14 cellular contexts compared by ENCODE assay signal in genomic region chr3:45654344-45654934, GRCh38. TPM values are rescaled to one million over a fixed set of nuclear protein-coding genes. Genes with fewer than 3 reads are reported as not detected.
DNase-seq lines count a peak whose midpoint lies in the region; TF ChIP-seq lines count a peak whose summit lies in the region.
"Had no signal": no experiment of that assay in that cellular context is flagged by ENCODE, and none has a peak within 500 bp of the region (broad histone marks: within the 10 kb centered on the region; RNA-seq: fewer than 3 reads in every experiment).

No MANE protein-coding gene starts in this region.

- intact Hi-C loops in activated CD4-positive, alpha-beta T cell treated with anti-CD3 and anti-CD28 coated beads, Interleukin-2, amount 10 ng/mL, durations not matched to agents 24 days and 14 days (cut with micrococcal nuclease) = no loop called here
- intact Hi-C loops in thyroid gland (cut with DNase I) = loop anchor here (2.0 kb wide), 1 partner anchor 60 kb away; the partner anchor contains the start of gene LIMD1

- peaks cover 4% of the 10 kb centered on the region for H3K9me3 ChIP-seq in endodermal cell (ENCODE audit: control insufficient read depth, low read length)
- H3K9me3 ChIP-seq in thyroid gland = no peaks in the 10 kb centered on the region
- H3K9me3 ChIP-seq: neutrophil had no signal

- H3K9me3 Mint-ChIP-seq in activated CD4-positive, alpha-beta T cell treated with anti-CD3 and anti-CD28 coated beads, Interleukin-2, amount 10 ng/mL, durations not matched to agents 24 days and 14 days = no peaks in the 10 kb centered on the region
- peaks cover 1% of the 10 kb centered on the region for H3K9me3 Mint-ChIP-seq in endodermal cell

- H3K4me3 ChIP-seq in endodermal cell (ENCODE audit: low read length) (no peak overlapping the region), thyroid gland (replicated peaks in 1 of 3) (no peak overlapping the region)

- H3K4me3 Mint-ChIP-seq in activated CD4-positive, alpha-beta T cell treated with anti-CD3 and anti-CD28 coated beads, Interleukin-2, amount 10 ng/mL, durations not matched to agents 24 days and 14 days = no peak overlapping the region
- no peak overlapping the region for H3K4me3 Mint-ChIP-seq in endodermal cell
- H3K4me3 Mint-ChIP-seq: activated naive CD4-positive, alpha-beta T cell treated with anti-CD3 and anti-CD28 coated beads for 36 hours; stimulated activated memory B cell treated with anti-CD40 and anti-IgM and Interleukin-4, amounts not matched to agents 10 μg/mL and 1 μg/mL and 100 μg/mL, for 72 hours had no signal

- H3K27ac Mint-ChIP-seq in activated CD4-positive, alpha-beta T cell treated with anti-CD3 and anti-CD28 coated beads, Interleukin-2, amount 10 ng/mL, durations not matched to agents 24 days and 14 days = peak overlapping the region; percentile 4
- H3K27ac Mint-ChIP-seq in endodermal cell = peak overlapping the region; percentile 44
- H3K27ac Mint-ChIP-seq: activated naive CD4-positive, alpha-beta T cell treated with anti-CD3 and anti-CD28 coated beads for 36 hours; stimulated activated memory B cell treated with anti-CD40 and anti-IgM and Interleukin-4, amounts not matched to agents 10 μg/mL and 1 μg/mL and 100 μg/mL, for 72 hours had no signal

- no peaks in the 10 kb centered on the region for H3K27me3 ChIP-seq in endodermal cell (ENCODE audit: control insufficient read depth, insufficient read depth, low read length, poor library complexity, severe bottlenecking)
- H3K27me3 ChIP-seq in thyroid gland = no peaks in the 10 kb centered on the region
- H3K27me3 ChIP-seq: neutrophil had no signal

- no peak for TF ChIP-seq POLR2A in thyroid gland (IDR thresholded peaks at IDR 0.05)

- H3K4me1 ChIP-seq in endodermal cell (ENCODE audit: control insufficient read depth, insufficient read depth, low read length) (no peaks in the 10 kb centered on the region), thyroid gland (peaks cover 25 to 46% of the 10 kb centered on the region in 2 donors)

- DNase-seq in activated CD4-positive, alpha-beta T cell treated with anti-CD3 and anti-CD28 coated beads, Interleukin-2, amount 10 ng/mL, durations not matched to agents 24 days and 14 days = no peak
- DNase-seq in activated CD4-positive, alpha-beta T cell treated with anti-CD3 and anti-CD28 coated beads, Interleukin-2, amount 50 U/mL, for 4 hours = no peak
- DNase-seq in MV-4-11 (lab: John Stamatoyannopoulos, UW) (peak; percentile 35), endodermal cell (no peak), thyroid gland (no peak), NCI-H2196 (lab: John Stamatoyannopoulos, UW; ENCODE audit: unreplicated experiment) (no peak), NCI-H187 (lab: John Stamatoyannopoulos, UW) (no peak), D341Med (ENCODE audit: low spot score) (no peak)
- DNase-seq: activated naive CD4-positive, alpha-beta T cell treated with anti-CD3 and anti-CD28 coated beads for 36 hours; kidney; NCI-H2171; SHP77 had no signal

- peaks cover 9% of the 10 kb centered on the region for H3K36me3 Mint-ChIP-seq in activated CD4-positive, alpha-beta T cell treated with anti-CD3 and anti-CD28 coated beads, Interleukin-2, amount 10 ng/mL, durations not matched to agents 24 days and 14 days (ENCODE audit: low read depth)
- H3K36me3 Mint-ChIP-seq in endodermal cell (ENCODE audit: low read depth) = peaks cover 22% of the 10 kb centered on the region

- WGBS in endodermal cell (ENCODE audit: insufficient coverage in 1 of 2, insufficient read length in 1 of 2), 2 experiments = 67% methylated on average over 1 to 6 of the region's 6 CpGs
- WGBS in thyroid gland, 2 donors = 53 to 56% methylated on average over 6 of the region's 6 CpGs

- H3K9ac ChIP-seq in endodermal cell (ENCODE audit: extremely low read depth, low read length, poor library complexity, severe bottlenecking) = no peak overlapping the region

- H3K4me1 Mint-ChIP-seq in activated CD4-positive, alpha-beta T cell treated with anti-CD3 and anti-CD28 coated beads, Interleukin-2, amount 10 ng/mL, durations not matched to agents 24 days and 14 days = peaks cover 13% of the 10 kb centered on the region
- peaks cover 6% of the 10 kb centered on the region for H3K4me1 Mint-ChIP-seq in endodermal cell

- H3K36me3 ChIP-seq in endodermal cell (ENCODE audit: control insufficient read depth, insufficient read depth, low read length) = peaks cover 11% of the 10 kb centered on the region
- H3K36me3 ChIP-seq in thyroid gland = no peaks in the 10 kb centered on the region
- H3K36me3 ChIP-seq: neutrophil had no signal

- TF ChIP-seq CTCF in endodermal cell (conservative IDR thresholded peaks at IDR 0.05) (peak; percentile 63), thyroid gland (IDR thresholded peaks at IDR 0.05) (peak in 1 of 6 experiments; percentile 18)

- no peak overlapping the region for H3K27ac ChIP-seq in endodermal cell (ENCODE audit: low read depth, low read length)
- peak overlapping the region; percentile 47 to 81 (median 57) for H3K27ac ChIP-seq in thyroid gland
- H3K27ac ChIP-seq: neutrophil had no signal

- H3K27me3 Mint-ChIP-seq in activated CD4-positive, alpha-beta T cell treated with anti-CD3 and anti-CD28 coated beads, Interleukin-2, amount 10 ng/mL, durations not matched to agents 24 days and 14 days = no peaks in the 10 kb centered on the region
- no peaks in the 10 kb centered on the region for H3K27me3 Mint-ChIP-seq in endodermal cell (ENCODE audit: insufficient read depth)
- H3K27me3 Mint-ChIP-seq: stimulated activated memory B cell treated with anti-CD40 and anti-IgM and Interleukin-4, amounts not matched to agents 10 μg/mL and 1 μg/mL and 100 μg/mL, for 72 hours had no signal

RNA-seq across cellular contexts. Expression of gene SACM1L, which starts 34.8 kb away (rescaled TPM):
- total RNA-seq in activated CD4-positive, alpha-beta T cell treated with anti-CD3 and anti-CD28 coated beads, Interleukin-2, amount 10 ng/mL, durations not matched to agents 24 days and 14 days = 88.0 and 91.7 TPM in 2 replicates
- total RNA-seq in endodermal cell = 100 to 1,000 TPM; 149 to 161 TPM
- 63.0 TPM for polyA plus RNA-seq in endodermal cell (2013, experiment 1 of 2)
- 66.3 TPM for polyA plus RNA-seq in endodermal cell (2013, experiment 2 of 2)
- 100 to 1,000 TPM in 3 of 4 donors, 10 to 100 TPM in 1; 87.0 to 161 (median 111) TPM for total RNA-seq in thyroid gland

RNA-seq across cellular contexts. Expression of gene LIMD1, which starts 59.9 kb away (rescaled TPM):
- 36.2 and 39.8 TPM in 2 replicates for total RNA-seq in activated CD4-positive, alpha-beta T cell treated with anti-CD3 and anti-CD28 coated beads, Interleukin-2, amount 10 ng/mL, durations not matched to agents 24 days and 14 days
- total RNA-seq in endodermal cell = 10 to 100 TPM; 30.9 to 33.4 TPM
- 16.5 TPM for polyA plus RNA-seq in endodermal cell (2013, experiment 1 of 2)
- 12.0 TPM for polyA plus RNA-seq in endodermal cell (2013, experiment 2 of 2)
- 10 to 100 TPM; 43.4 to 59.2 (median 52.1) TPM for total RNA-seq in thyroid gland
